In the genomic region with DNA sequence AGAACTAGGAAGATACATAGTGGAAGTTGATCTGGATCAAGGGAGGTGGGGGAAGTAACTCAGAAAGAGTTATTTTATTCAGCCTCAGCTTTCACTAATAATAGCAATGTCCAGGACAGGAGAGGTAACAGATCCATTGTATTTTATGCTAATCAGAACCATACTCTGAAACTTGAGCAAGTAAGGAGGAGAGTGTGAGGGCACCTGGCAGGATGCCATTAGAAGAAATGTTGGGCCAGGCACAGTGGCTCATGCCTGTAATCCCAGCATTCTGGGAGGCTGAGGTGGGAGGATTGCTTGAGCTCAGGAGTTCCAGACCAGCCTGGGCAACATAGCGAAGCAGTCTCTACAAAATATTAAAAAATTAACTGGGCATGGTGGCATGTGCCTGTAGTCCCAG, we compare ENCODE assay signal across 25 cellular contexts. TPM values are rescaled to one million over a fixed set of nuclear protein-coding genes. Genes with fewer than 3 reads are reported as not detected.
DNase-seq lines count a peak whose midpoint lies in the region; ATAC-seq and TF ChIP-seq lines count a peak whose summit lies in the region.
"Had no signal": no experiment of that assay in that cellular context is flagged by ENCODE, and none has a peak within 500 bp of the region (broad histone marks: within the 10 kb centered on the region; RNA-seq: fewer than 3 reads in every experiment).

No MANE protein-coding gene starts in this region.

- DNase-seq in HL-60 (ENCODE audit: low read depth in 1 of 2, low spot score in 1 of 2) = no peak
- no peak for DNase-seq in activated naive CD8-positive, alpha-beta T cell treated with anti-CD3 and anti-CD28 coated beads for 36 hours
- DNase-seq in naive thymus-derived CD4-positive, alpha-beta T cell = no peak
- DNase-seq in LoVo (ENCODE audit: low spot score) = no peak
- DNase-seq in osteoblast (ENCODE audit: insufficient read length, low spot score, missing footprints) = no peak
- DNase-seq: activated CD4-positive, alpha-beta T cell treated with anti-CD3 and anti-CD28 coated beads for 1 hour; brain microvascular endothelial cell; CD8-positive, alpha-beta memory T cell; cortex of kidney; GDM1; kidney; mesenchymal stem cell; MM.1S; NCI-H1436; NCI-H524 treated with DMSO at 0.1 percent for 48 hours; pancreas; uterus had no signal

- ATAC-seq in naive thymus-derived CD4-positive, alpha-beta T cell = no peak
- ATAC-seq in HG02884 (IDR thresholded peaks at IDR 0.05; ENCODE audit: unreplicated experiment) = no peak
- ATAC-seq: K562 had no signal

- H3K4me3 ChIP-seq in BLaER1 treated with 17β-estradiol and CSF1 and Interleukin-3, amounts not matched to agents 10 nM and 100 nM = peak overlapping the region in 6 of 10 experiments; percentile 4 to 31 (median 27); a peak in 4 of 20 replicates
- no peak overlapping the region for H3K4me3 ChIP-seq in HL-60 (replicated peaks; ENCODE audit: insufficient read depth, low read length)
- no peak overlapping the region for H3K4me3 ChIP-seq in naive thymus-derived CD4-positive, alpha-beta T cell (ENCODE audit: low read length)
- no peak overlapping the region for H3K4me3 ChIP-seq in osteoblast (ENCODE audit: insufficient read depth, low read length)
- H3K4me3 ChIP-seq: K562, pancreas, right atrium auricular region, uterus had no signal

- H2AFZ ChIP-seq in osteoblast (ENCODE audit: low read length) = no peak overlapping the region

- no peaks in the 10 kb centered on the region for H3K9me3 Mint-ChIP-seq in activated naive CD8-positive, alpha-beta T cell treated with anti-CD3 and anti-CD28 coated beads for 36 hours
- no peaks in the 10 kb centered on the region for H3K9me3 Mint-ChIP-seq in naive thymus-derived CD4-positive, alpha-beta T cell
- H3K9me3 Mint-ChIP-seq: activated T-helper 2 cell treated with anti-CD3 and anti-CD28 coated beads, Interferon-gamma antibody, Interleukin-2, Interleukin-4, amounts not matched to agents 10 μg/mL and 5 μg/mL and 100 μg/mL, durations not matched to agents 14 hours and 24 hours and 36 hours; CD8-positive, alpha-beta memory T cell had no signal

- H3K9me3 ChIP-seq in BLaER1 treated with 17β-estradiol and CSF1 and Interleukin-3, amounts not matched to agents 10 nM and 100 nM (replicated peaks in 1 of 11) = no peaks in the 10 kb centered on the region
- H3K9me3 ChIP-seq in naive thymus-derived CD4-positive, alpha-beta T cell (ENCODE audit: control insufficient read depth in 2 of 3, low read length in 3 of 3) = no peaks in the 10 kb centered on the region
- no peaks in the 10 kb centered on the region for H3K9me3 ChIP-seq in osteoblast (ENCODE audit: low read depth, low read length)
- H3K9me3 ChIP-seq: pancreas, right atrium auricular region, uterus had no signal

- POLR2A ChIA-PET in naive thymus-derived CD4-positive, alpha-beta T cell (lab: Charles Lee) = no interaction called here

- H3K27me3 Mint-ChIP-seq in activated naive CD8-positive, alpha-beta T cell treated with anti-CD3 and anti-CD28 coated beads for 36 hours = no peaks in the 10 kb centered on the region
- no peaks in the 10 kb centered on the region for H3K27me3 Mint-ChIP-seq in naive thymus-derived CD4-positive, alpha-beta T cell

- H3K36me3 Mint-ChIP-seq in activated naive CD8-positive, alpha-beta T cell treated with anti-CD3 and anti-CD28 coated beads for 36 hours = peaks cover 13% of the 10 kb centered on the region
- H3K36me3 Mint-ChIP-seq in naive thymus-derived CD4-positive, alpha-beta T cell = peaks cover 0 to 10% (median 5%) of the 10 kb centered on the region in 5 donors

- H3K4me1 ChIP-seq in BLaER1 treated with 17β-estradiol and CSF1 and Interleukin-3, amounts not matched to agents 10 nM and 100 nM = peaks cover 21 to 62% (median 33%) of the 10 kb centered on the region in 10 experiments
- H3K4me1 ChIP-seq in naive thymus-derived CD4-positive, alpha-beta T cell (ENCODE audit: control insufficient read depth in 2 of 2, insufficient read depth in 2 of 2, low read length in 2 of 2) = peaks cover 0 to 18% of the 10 kb centered on the region in 2 donors
- H3K4me1 ChIP-seq in osteoblast (ENCODE audit: insufficient read depth, low read length) = no peaks in the 10 kb centered on the region
- H3K4me1 ChIP-seq: pancreas, right atrium auricular region, uterus had no signal

- H3K27me3 ChIP-seq in BLaER1 treated with 17β-estradiol and CSF1 and Interleukin-3, amounts not matched to agents 10 nM and 100 nM = peaks cover 79 to 100% (median 92%) of the 10 kb centered on the region in 11 experiments
- H3K27me3 ChIP-seq in HL-60 (ENCODE audit: insufficient read depth, poor library complexity, severe bottlenecking) (no peaks in the 10 kb centered on the region), osteoblast (ENCODE audit: insufficient read depth, low read length) (peaks cover 5% of the 10 kb centered on the region)
- no peaks in the 10 kb centered on the region for H3K27me3 ChIP-seq in naive thymus-derived CD4-positive, alpha-beta T cell (ENCODE audit: control insufficient read depth in 2 of 2, insufficient read depth in 2 of 2, low read length in 2 of 2)
- H3K27me3 ChIP-seq: brain microvascular endothelial cell, pancreas, right atrium auricular region, uterus had no signal

- H3K4me2 ChIP-seq in BLaER1 treated with 17β-estradiol and CSF1 and Interleukin-3, amounts not matched to agents 10 nM and 100 nM = peak overlapping the region; percentile 52 to 84 (median 71)
- H3K4me2 ChIP-seq in osteoblast (ENCODE audit: insufficient read depth, low read length) = no peak overlapping the region

- H3K9ac ChIP-seq in BLaER1 treated with 17β-estradiol and CSF1 and Interleukin-3, amounts not matched to agents 10 nM and 100 nM = peak overlapping the region; percentile 43 to 74 (median 69); a peak in 20 of 22 replicates

- peaks cover 0 to 3% (median 0%) of the 10 kb centered on the region in 11 experiments; a peak in 2 of 22 replicates for H4K20me1 ChIP-seq in BLaER1 treated with 17β-estradiol and CSF1 and Interleukin-3, amounts not matched to agents 10 nM and 100 nM
- no peaks in the 10 kb centered on the region for H4K20me1 ChIP-seq in osteoblast (ENCODE audit: insufficient read depth, low read length)

- no peak overlapping the region for H3K4me3 Mint-ChIP-seq in activated naive CD8-positive, alpha-beta T cell treated with anti-CD3 and anti-CD28 coated beads for 36 hours
- peak overlapping the region in 1 of 10 donors; percentile 42 for H3K4me3 Mint-ChIP-seq in naive thymus-derived CD4-positive, alpha-beta T cell

- H3K27ac Mint-ChIP-seq in activated naive CD8-positive, alpha-beta T cell treated with anti-CD3 and anti-CD28 coated beads for 36 hours = peak overlapping the region; percentile 68
- peak overlapping the region in 6 of 9 donors; percentile 7 to 66 (median 48) for H3K27ac Mint-ChIP-seq in naive thymus-derived CD4-positive, alpha-beta T cell

- intact Hi-C loops in naive thymus-derived CD4-positive, alpha-beta T cell (cut with micrococcal nuclease) = no loop called here

- H3K36me3 ChIP-seq in BLaER1 treated with 17β-estradiol and CSF1 and Interleukin-3, amounts not matched to agents 10 nM and 100 nM = no peaks in the 10 kb centered on the region
- H3K36me3 ChIP-seq in naive thymus-derived CD4-positive, alpha-beta T cell (ENCODE audit: control insufficient read depth in 2 of 3, insufficient read depth in 3 of 3, low read length in 3 of 3) = no peaks in the 10 kb centered on the region
- no peaks in the 10 kb centered on the region for H3K36me3 ChIP-seq in osteoblast (ENCODE audit: insufficient read depth, low read length)
- H3K36me3 ChIP-seq: brain microvascular endothelial cell, pancreas, right atrium auricular region, uterus had no signal

- H3K79me2 ChIP-seq in osteoblast (ENCODE audit: insufficient read depth, low read length) = no peaks in the 10 kb centered on the region

- CTCF ChIA-PET in naive thymus-derived CD4-positive, alpha-beta T cell (lab: Charles Lee) = no interaction called here

- peak overlapping the region; percentile 70 to 89 (median 81) for H3K27ac ChIP-seq in BLaER1 treated with 17β-estradiol and CSF1 and Interleukin-3, amounts not matched to agents 10 nM and 100 nM
- H3K27ac ChIP-seq in HL-60 (replicated peaks) (peak overlapping the region; percentile 88), osteoblast (ENCODE audit: low read depth, low read length) (no peak overlapping the region)
- H3K27ac ChIP-seq in naive thymus-derived CD4-positive, alpha-beta T cell (ENCODE audit: low read depth, low read length) = no peak overlapping the region
- H3K27ac ChIP-seq: brain microvascular endothelial cell, pancreas, right atrium auricular region, RWPE1, uterus had no signal

- H3K4me1 Mint-ChIP-seq in activated naive CD8-positive, alpha-beta T cell treated with anti-CD3 and anti-CD28 coated beads for 36 hours = peaks cover 31% of the 10 kb centered on the region
- peaks cover 18 to 48% (median 27%) of the 10 kb centered on the region in 7 donors for H3K4me1 Mint-ChIP-seq in naive thymus-derived CD4-positive, alpha-beta T cell

- TF ChIP-seq CTCF in HL-60 (IDR thresholded peaks at IDR 0.05; ENCODE audit: insufficient read depth, low read length) = no peak
- TF ChIP-seq CTCF in osteoblast (IDR thresholded peaks at IDR 0.05; ENCODE audit: extremely low read depth, low read depth, low read length) = no peak

RNA-seq across cellular contexts. Expression of a gene that starts 16.3 kb away (rescaled TPM):
- 1 to 10 TPM; 1.0 to 1.4 TPM for total RNA-seq in activated naive CD8-positive, alpha-beta T cell treated with anti-CD3 and anti-CD28 coated beads for 36 hours
- 1 to 10 TPM in 1 of 5 experiments, under 1 TPM in 4; 0.12 to 2.1 (median 0.80) TPM for total RNA-seq in naive thymus-derived CD4-positive, alpha-beta T cell
- polyA plus RNA-seq in naive thymus-derived CD4-positive, alpha-beta T cell = under 1 TPM in 1 of 2 donors, not detected in 1; 0.16 TPM
- 0.72 TPM in 1 of 2 replicates, not detected in the other for total RNA-seq in osteoblast
- total RNA-seq: activated T-helper 2 cell treated with anti-CD3 and anti-CD28 coated beads, Interferon-gamma antibody, Interleukin-2, Interleukin-4, amounts not matched to agents 10 μg/mL and 5 μg/mL and 100 μg/mL, durations not matched to agents 14 hours and 24 hours and 36 hours; glomerular endothelial cell; HT-29; K562 had no signal

RNA-seq across cellular contexts. Expression of a gene that starts 18.9 kb away (rescaled TPM):
- under 1 TPM; 0.12 to 0.14 TPM for total RNA-seq in activated naive CD8-positive, alpha-beta T cell treated with anti-CD3 and anti-CD28 coated beads for 36 hours
- total RNA-seq in naive thymus-derived CD4-positive, alpha-beta T cell = under 1 TPM in 2 of 5 experiments, not detected in 3; 0.16 to 0.59 TPM
- polyA plus RNA-seq in naive thymus-derived CD4-positive, alpha-beta T cell = under 1 TPM; 0.26 to 0.45 TPM
- not detected in 2 replicates for total RNA-seq in osteoblast
- total RNA-seq: glomerular endothelial cell, HT-29, K562 had no signal
- polyA plus RNA-seq: K562 had no signal

Comparison
In these comparisons a context has a peak if more than half of its experiments do, and no peak if none do; other contexts are left out.
1. H3K27ac ChIP-seq: peak in BLaER1 treated with 17β-estradiol and CSF1 and Interleukin-3, amounts not matched to agents 10 nM and 100 nM (11 of 11) and HL-60 (single experiment); none in naive thymus-derived CD4-positive, alpha-beta T cell (single experiment) and osteoblast (single experiment).
2. H3K4me3 ChIP-seq: peak in BLaER1 treated with 17β-estradiol and CSF1 and Interleukin-3, amounts not matched to agents 10 nM and 100 nM (6 of 10); none in HL-60 (single experiment), naive thymus-derived CD4-positive, alpha-beta T cell (single experiment) and osteoblast (single experiment).